ENCODE assay signal across 7 cellular contexts in the genomic region with DNA sequence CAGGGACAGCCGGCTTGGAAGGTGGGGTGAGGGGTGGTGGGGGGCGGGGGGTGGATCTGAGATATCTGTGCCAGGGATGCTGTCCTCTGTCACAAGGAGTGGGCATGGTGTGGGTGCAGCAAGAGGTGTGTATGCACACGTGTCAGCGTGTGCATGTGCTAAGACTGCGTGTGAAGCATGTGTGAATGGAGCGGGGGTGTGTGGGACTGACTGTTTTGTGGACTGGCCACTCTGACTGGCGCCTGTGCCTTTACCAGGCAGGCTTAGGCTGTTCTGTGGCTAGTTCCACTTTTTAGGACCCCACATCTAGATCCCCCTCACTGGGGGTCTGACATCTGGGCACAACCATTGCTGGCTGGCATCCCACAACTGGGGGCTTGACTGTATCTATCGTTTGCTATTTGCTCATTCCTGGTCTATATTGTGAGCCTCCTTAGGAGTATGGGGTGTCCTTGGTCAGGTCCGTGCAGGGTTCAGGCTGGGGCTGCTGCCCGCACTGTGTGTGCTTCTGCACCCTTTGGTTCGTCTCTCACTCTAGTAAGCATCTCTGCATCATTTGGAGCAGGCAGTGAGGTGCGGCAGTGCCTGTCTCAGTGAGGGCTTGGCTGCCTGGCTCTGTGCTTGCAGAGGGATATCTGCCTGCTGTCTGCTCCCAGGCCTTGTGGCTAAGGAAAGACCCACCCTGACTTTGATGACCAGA. TPM values are rescaled to one million over a fixed set of nuclear protein-coding genes. Genes with fewer than 3 reads are reported as not detected.
DNase-seq lines count a peak whose midpoint lies in the region; ATAC-seq, FAIRE-seq and TF ChIP-seq lines count a peak whose summit lies in the region.

No MANE protein-coding gene starts in this region.

- H3K36me3 ChIP-seq in GM23338 (ENCODE audit: insufficient read depth): no peaks in the 10 kb centered on the region

- ATAC-seq in GM23338: no peak
- ATAC-seq in activated B cell treated with CpG ODN at 0.5 μM for 24 hours (ENCODE audit: low read depth): no peak
- peak; percentile 39 for ATAC-seq in stimulated activated effector memory CD8-positive, alpha-beta T cell treated with anti-CD3 and anti-CD28 coated beads, Interleukin-12 subunit alpha, Interleukin-12 subunit beta, amount 100 ng/mL, for 72 hours

- CTCF ChIA-PET in activated B cell treated with CpG ODN at 0.5 μM for 24 hours (lab: Charles Lee): interaction anchor here (4.8 kb wide), 1 partner anchor 19 kb away, joined by 19 read pairs; no protein-coding TSS in a partner anchor

- POLR2A ChIA-PET in activated B cell treated with CpG ODN at 0.5 μM for 24 hours (lab: Charles Lee): interaction anchor here (0.6 to 2.8 kb wide), 4 partner anchors 51 to 138 kb away, joined by 3 to 35 read pairs (median 6); a partner anchor contains a TSS

- no peak for FAIRE-seq in H54 (lab: Jason Lieb, UNC)

- H3K27me3 ChIP-seq in GM23338 (ENCODE audit: insufficient read depth): no peaks in the 10 kb centered on the region

- H3K4me1 ChIP-seq in GM23338 (ENCODE audit: insufficient read depth): peaks cover 17% of the 10 kb centered on the region

- TF ChIP-seq POLR2A in H54 (IDR thresholded peaks at IDR 0.05; ENCODE audit: low read depth, low read length): no peak

- H3K4me1 Mint-ChIP-seq in GM23338 (peaks cover 47% of the 10 kb centered on the region), activated B cell treated with CpG ODN at 0.5 μM for 24 hours (peaks cover 72% of the 10 kb centered on the region), glutamatergic neuron (ENCODE audit: low read depth, unreplicated experiment) (peaks cover 19% of the 10 kb centered on the region)
- H3K4me1 Mint-ChIP-seq in stimulated activated effector memory CD8-positive, alpha-beta T cell treated with anti-CD3 and anti-CD28 coated beads, Interleukin-12 subunit alpha, Interleukin-12 subunit beta, amount 100 ng/mL, for 72 hours: peaks cover 79% of the 10 kb centered on the region

- H3K4me3 Mint-ChIP-seq in GM23338 (peak overlapping the region; percentile 95), activated B cell treated with CpG ODN at 0.5 μM for 24 hours (peak overlapping the region; percentile 90), glutamatergic neuron (ENCODE audit: unreplicated experiment) (peak overlapping the region; percentile 98)
- peak overlapping the region; percentile 99 for H3K4me3 Mint-ChIP-seq in stimulated activated effector memory CD8-positive, alpha-beta T cell treated with anti-CD3 and anti-CD28 coated beads, Interleukin-12 subunit alpha, Interleukin-12 subunit beta, amount 100 ng/mL, for 72 hours

- H3K4me2 ChIP-seq in GM23338: peak overlapping the region; percentile 99; the same call in 1 of the 2 replicates

- peaks cover 37% of the 10 kb centered on the region for H3K79me2 ChIP-seq in GM23338 (replicated peaks; ENCODE audit: insufficient read depth)

- no peaks in the 10 kb centered on the region; the same call in 2 of the 3 replicates for H3K36me3 Mint-ChIP-seq in GM23338 (ENCODE audit: low read depth)
- H3K36me3 Mint-ChIP-seq in activated B cell treated with CpG ODN at 0.5 μM for 24 hours (ENCODE audit: low read depth): peaks cover 15% of the 10 kb centered on the region
- no peaks in the 10 kb centered on the region for H3K36me3 Mint-ChIP-seq in glutamatergic neuron (ENCODE audit: unreplicated experiment)
- peaks cover 36% of the 10 kb centered on the region for H3K36me3 Mint-ChIP-seq in stimulated activated effector memory CD8-positive, alpha-beta T cell treated with anti-CD3 and anti-CD28 coated beads, Interleukin-12 subunit alpha, Interleukin-12 subunit beta, amount 100 ng/mL, for 72 hours

- H2AFZ ChIP-seq in GM23338: no peak overlapping the region

- H3K27ac Mint-ChIP-seq in GM23338: no peak overlapping the region
- peak overlapping the region; percentile 93 for H3K27ac Mint-ChIP-seq in activated B cell treated with CpG ODN at 0.5 μM for 24 hours
- peak overlapping the region; percentile 64 for H3K27ac Mint-ChIP-seq in glutamatergic neuron (ENCODE audit: unreplicated experiment)
- H3K27ac Mint-ChIP-seq in stimulated activated effector memory CD8-positive, alpha-beta T cell treated with anti-CD3 and anti-CD28 coated beads, Interleukin-12 subunit alpha, Interleukin-12 subunit beta, amount 100 ng/mL, for 72 hours: peak overlapping the region; percentile 98

- DNase-seq in GM23338 (ENCODE audit: low spot score): no peak
- DNase-seq in activated B cell treated with CpG ODN at 0.5 μM for 24 hours: no peak
- no peak for DNase-seq in glutamatergic neuron
- DNase-seq in stimulated activated effector memory CD8-positive, alpha-beta T cell treated with anti-CD3 and anti-CD28 coated beads, Interleukin-12 subunit alpha, Interleukin-12 subunit beta, amount 100 ng/mL, for 72 hours (ENCODE audit: low spot score in 2 of 2): peak in 1 of 2 donors; percentile 59
- DNase-seq in HK-2 (ENCODE audit: unreplicated experiment): no peak
- no peak for DNase-seq in H54 (ENCODE audit: insufficient read length, low spot score)
- no peak for DNase-seq in DMS153 (lab: John Stamatoyannopoulos, UW)

- peaks cover 4% of the 10 kb centered on the region; the same call in 1 of the 2 replicates for H4K20me1 ChIP-seq in GM23338 (replicated peaks; ENCODE audit: insufficient read depth)

- intact Hi-C loops in activated B cell treated with CpG ODN at 0.5 μM for 24 hours (cut with micrococcal nuclease): loop anchor here (2.0 to 10.0 kb wide), 3 partner anchors 35 to 509 kb away; a partner anchor contains a TSS

- H3F3A ChIP-seq in GM23338 (replicated peaks; ENCODE audit: low read depth): no peaks in the 10 kb centered on the region

- no peak overlapping the region for H3K27ac ChIP-seq in GM23338 (ENCODE audit: low read depth)

- H3K9me2 ChIP-seq in GM23338 (ENCODE audit: insufficient read depth): no peaks in the 10 kb centered on the region

- H3K27me3 Mint-ChIP-seq in GM23338 (ENCODE audit: insufficient read depth, low read depth, poor library complexity) (peaks cover 9% of the 10 kb centered on the region), activated B cell treated with CpG ODN at 0.5 μM for 24 hours (no peaks in the 10 kb centered on the region), glutamatergic neuron (ENCODE audit: unreplicated experiment) (peaks cover 11% of the 10 kb centered on the region)

- no peaks in the 10 kb centered on the region for H3K9me3 Mint-ChIP-seq in GM23338
- no peaks in the 10 kb centered on the region for H3K9me3 Mint-ChIP-seq in activated B cell treated with CpG ODN at 0.5 μM for 24 hours
- H3K9me3 Mint-ChIP-seq in glutamatergic neuron (ENCODE audit: unreplicated experiment): peaks cover 3% of the 10 kb centered on the region
- no peaks in the 10 kb centered on the region for H3K9me3 Mint-ChIP-seq in stimulated activated effector memory CD8-positive, alpha-beta T cell treated with anti-CD3 and anti-CD28 coated beads, Interleukin-12 subunit alpha, Interleukin-12 subunit beta, amount 100 ng/mL, for 72 hours

- H3K4me3 ChIP-seq in GM23338: peak overlapping the region; percentile 97

- no peak for TF ChIP-seq CTCF in GM23338 (conservative IDR thresholded peaks at IDR 0.05; ENCODE audit: low read depth in 2 of 2)
- TF ChIP-seq CTCF in activated B cell treated with CpG ODN at 0.5 μM for 24 hours (IDR thresholded peaks at IDR 0.05): no peak
- no peak for TF ChIP-seq CTCF in glutamatergic neuron (IDR thresholded peaks at IDR 0.05; ENCODE audit: partially characterized antibody, unreplicated experiment)

TF ChIP-seq in GM23338, 12 proteins besides CTCF, POLR2A, EP300 and RAD21 (continues in another document):
- TF ChIP-seq JUNB (IDR thresholded peaks at IDR 0.05; ENCODE audit: unreplicated experiment) (no peak), STAT1 (IDR thresholded peaks at IDR 0.05; ENCODE audit: unreplicated experiment) (no peak), NANOG (IDR thresholded peaks at IDR 0.05; ENCODE audit: borderline replicate concordance) (no peak), ZNF114 (CRISPR knock-in tag; IDR thresholded peaks at IDR 0.05) (no peak)

RNA-seq across cellular contexts. Expression of a gene that starts 1.9 kb away (rescaled TPM):
- 58.6 and 62.1 TPM in 2 replicates for total RNA-seq in GM23338 (2014; rRNA removed; shearing (Covaris generic))
- polyA plus RNA-seq in GM23338 (2016; fragmentation: Nextera tagmentation; extraction: Ambion mirVana): 23.1 and 24.5 TPM in 2 replicates
- total RNA-seq in activated B cell treated with CpG ODN at 0.5 μM for 24 hours (56.8 and 64.9 TPM in 2 replicates), glutamatergic neuron (ENCODE audit: unreplicated experiment) (49.3 TPM)

RNA-seq across cellular contexts. Expression of a gene that starts 2.1 kb away (rescaled TPM):
- 0.21 TPM in 1 of 2 replicates, not detected in the other for total RNA-seq in GM23338 (2014; rRNA removed; shearing (Covaris generic))
- not detected in 2 replicates for polyA plus RNA-seq in GM23338 (2016; fragmentation: Nextera tagmentation; extraction: Ambion mirVana)
- total RNA-seq in activated B cell treated with CpG ODN at 0.5 μM for 24 hours (0.71 TPM in 1 of 2 replicates, not detected in the other), glutamatergic neuron (ENCODE audit: unreplicated experiment) (not detected)

RNA-seq across cellular contexts. Expression of a gene that starts 34.3 kb away (rescaled TPM):
- 8.6 and 12.8 TPM in 2 replicates for total RNA-seq in GM23338 (2014; rRNA removed; shearing (Covaris generic))
- polyA plus RNA-seq in GM23338 (2016; fragmentation: Nextera tagmentation; extraction: Ambion mirVana): 12.9 and 17.3 TPM in 2 replicates
- 13.1 and 13.7 TPM in 2 replicates for total RNA-seq in activated B cell treated with CpG ODN at 0.5 μM for 24 hours
- 12.3 TPM for total RNA-seq in glutamatergic neuron (ENCODE audit: unreplicated experiment)

RNA-seq across cellular contexts. Expression of a gene that starts 46.3 kb away (rescaled TPM):
- 8.9 and 20.3 TPM in 2 replicates for total RNA-seq in GM23338 (2014; rRNA removed; shearing (Covaris generic))
- 12.1 and 16.0 TPM in 2 replicates for polyA plus RNA-seq in GM23338 (2016; fragmentation: Nextera tagmentation; extraction: Ambion mirVana)
- total RNA-seq in activated B cell treated with CpG ODN at 0.5 μM for 24 hours (9.2 and 11.0 TPM in 2 replicates), glutamatergic neuron (ENCODE audit: unreplicated experiment) (33.6 TPM)
